In the genomic region with DNA sequence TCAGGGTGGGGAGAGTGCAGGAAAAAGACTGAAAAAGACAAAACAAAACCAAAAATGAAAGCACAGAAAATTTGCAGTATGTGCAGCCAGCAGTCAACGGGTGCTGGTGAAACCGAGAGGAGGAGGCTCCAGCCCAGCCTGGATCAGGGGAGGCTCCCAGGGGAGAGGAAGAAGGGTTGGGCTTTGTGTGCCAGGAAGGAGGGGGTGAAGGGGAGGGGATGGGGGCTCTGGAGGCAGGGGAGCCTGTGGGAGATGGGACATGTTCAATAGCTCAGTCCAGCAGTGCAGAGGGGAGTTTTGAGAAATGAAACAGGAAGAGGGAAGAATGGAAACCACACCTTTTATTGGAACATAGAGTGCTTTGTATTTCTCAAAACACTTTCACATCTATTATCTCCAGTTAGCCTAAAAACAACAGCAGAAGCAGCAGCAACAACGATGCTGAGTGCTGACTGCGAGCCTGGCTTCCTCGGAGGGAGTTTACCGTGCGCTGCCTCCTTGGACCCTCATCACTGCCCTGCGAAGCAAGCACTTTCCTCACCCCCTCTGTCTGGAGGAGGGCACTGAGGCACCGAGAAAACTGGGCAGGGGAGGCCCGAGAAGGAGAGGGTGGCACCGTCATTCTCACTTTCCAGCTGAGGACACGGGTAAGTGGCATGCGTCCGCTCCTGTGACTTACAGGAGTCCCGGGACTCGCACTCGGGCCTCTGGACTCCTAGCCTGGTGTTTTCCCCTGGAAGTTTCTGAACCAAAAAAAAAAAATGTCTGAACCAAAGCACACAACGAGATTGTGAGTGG, we compare ENCODE assay signal across 8 cellular contexts.
A peak's percentile ranks its signal among the peaks of the same experiment; 100 is the strongest.
DNase-seq lines count a peak whose midpoint lies in the region; ATAC-seq and TF ChIP-seq lines count a peak whose summit lies in the region.

No MANE protein-coding gene starts in this region.

- ATAC-seq in HG03139 (IDR thresholded peaks at IDR 0.05; ENCODE audit: unreplicated experiment) (peak; percentile 71), HG03025 (IDR thresholded peaks at IDR 0.05; ENCODE audit: low FRiP score, unreplicated experiment) (no peak)
- ATAC-seq in stimulated activated effector memory CD8-positive, alpha-beta T cell treated with anti-CD3 and anti-CD28 coated beads, Interleukin-12 subunit alpha, Interleukin-12 subunit beta, amount 100 ng/mL, for 72 hours, result peak; percentile 66

- H3K27me3 Mint-ChIP-seq in glutamatergic neuron (ENCODE audit: unreplicated experiment), result peaks cover 7% of the 10 kb centered on the region

- TF ChIP-seq CTCF in glutamatergic neuron (IDR thresholded peaks at IDR 0.05; ENCODE audit: partially characterized antibody, unreplicated experiment), result no peak

- H3K9me3 Mint-ChIP-seq in glutamatergic neuron (ENCODE audit: unreplicated experiment), result peaks cover 12% of the 10 kb centered on the region
- no peaks in the 10 kb centered on the region for H3K9me3 Mint-ChIP-seq in stimulated activated effector memory CD8-positive, alpha-beta T cell treated with anti-CD3 and anti-CD28 coated beads, Interleukin-12 subunit alpha, Interleukin-12 subunit beta, amount 100 ng/mL, for 72 hours

- H3K27ac Mint-ChIP-seq in glutamatergic neuron (ENCODE audit: unreplicated experiment), result no peak overlapping the region
- H3K27ac Mint-ChIP-seq in stimulated activated effector memory CD8-positive, alpha-beta T cell treated with anti-CD3 and anti-CD28 coated beads, Interleukin-12 subunit alpha, Interleukin-12 subunit beta, amount 100 ng/mL, for 72 hours, result peak overlapping the region; percentile 93

- H3K27ac ChIP-seq in SK-N-MC, result no peak overlapping the region

- peak overlapping the region; percentile 9; the same call in 1 of the 2 replicates for H3K4me3 ChIP-seq in SK-N-MC

- peaks cover 36% of the 10 kb centered on the region for H3K4me1 Mint-ChIP-seq in glutamatergic neuron (ENCODE audit: low read depth, unreplicated experiment)
- peaks cover 20% of the 10 kb centered on the region for H3K4me1 Mint-ChIP-seq in stimulated activated effector memory CD8-positive, alpha-beta T cell treated with anti-CD3 and anti-CD28 coated beads, Interleukin-12 subunit alpha, Interleukin-12 subunit beta, amount 100 ng/mL, for 72 hours

- H3K9me3 ChIP-seq in SK-N-MC (ENCODE audit: low read depth, low read length), result no peaks in the 10 kb centered on the region

- no peaks in the 10 kb centered on the region for H3K36me3 Mint-ChIP-seq in glutamatergic neuron (ENCODE audit: unreplicated experiment)
- H3K36me3 Mint-ChIP-seq in stimulated activated effector memory CD8-positive, alpha-beta T cell treated with anti-CD3 and anti-CD28 coated beads, Interleukin-12 subunit alpha, Interleukin-12 subunit beta, amount 100 ng/mL, for 72 hours, result peaks cover 20% of the 10 kb centered on the region

- peak; percentile 75 for DNase-seq in D341Med (ENCODE audit: low spot score)
- DNase-seq in GM19238 (ENCODE audit: insufficient read length, low spot score), result peak; percentile 83
- DNase-seq in SK-N-MC (ENCODE audit: low read depth, low spot score), result no peak
- DNase-seq in glutamatergic neuron, result peak; percentile 38
- DNase-seq in stimulated activated effector memory CD8-positive, alpha-beta T cell treated with anti-CD3 and anti-CD28 coated beads, Interleukin-12 subunit alpha, Interleukin-12 subunit beta, amount 100 ng/mL, for 72 hours (ENCODE audit: low spot score in 2 of 2), result no peak
- no peak for DNase-seq in RKO (ENCODE audit: low spot score)

- H3K36me3 ChIP-seq in SK-N-MC (ENCODE audit: insufficient read depth, low read length), result no peaks in the 10 kb centered on the region

- H3K9ac ChIP-seq in SK-N-MC (ENCODE audit: insufficient read length), result no peak overlapping the region

- no peak overlapping the region for H3K4me3 Mint-ChIP-seq in glutamatergic neuron (ENCODE audit: unreplicated experiment)
- H3K4me3 Mint-ChIP-seq in stimulated activated effector memory CD8-positive, alpha-beta T cell treated with anti-CD3 and anti-CD28 coated beads, Interleukin-12 subunit alpha, Interleukin-12 subunit beta, amount 100 ng/mL, for 72 hours, result peak overlapping the region; percentile 70

Comparison
In these comparisons a context has a peak if more than half of its experiments do, and no peak if none do; other contexts are left out.
1. DNase-seq: peak in D341Med (single experiment), GM19238 (single experiment) and glutamatergic neuron (single experiment); none in SK-N-MC (single experiment), stimulated activated effector memory CD8-positive, alpha-beta T cell treated with anti-CD3 and anti-CD28 coated beads, Interleukin-12 subunit alpha, Interleukin-12 subunit beta, amount 100 ng/mL, for 72 hours (0 of 2) and RKO (single experiment).